In the genomic region with DNA sequence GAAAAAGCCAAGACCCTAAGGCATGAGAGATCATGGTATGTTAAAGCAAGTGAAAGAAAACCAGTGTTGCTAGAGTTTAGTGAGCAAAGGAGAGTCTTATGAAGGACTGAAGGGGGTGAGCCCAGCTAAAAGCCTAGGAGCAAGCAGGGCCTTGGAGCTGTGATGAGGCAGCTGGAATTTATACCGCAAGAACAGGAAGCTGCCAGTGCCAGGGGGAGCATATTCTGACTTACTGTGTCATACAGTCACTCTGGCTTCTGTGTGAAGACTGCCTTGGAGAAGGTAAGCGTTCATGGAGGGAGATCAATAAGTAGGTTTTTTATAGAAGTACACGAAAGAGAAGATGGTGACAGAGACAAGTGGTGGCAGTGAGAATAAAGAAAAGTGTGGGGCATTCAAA, we compare ENCODE assay signal across 13 cellular contexts.
DNase-seq lines count a peak whose midpoint lies in the region; ATAC-seq and TF ChIP-seq lines count a peak whose summit lies in the region.
"Had no signal": no experiment of that assay in that cellular context is flagged by ENCODE, and none has a peak within 500 bp of the region (broad histone marks: within the 10 kb centered on the region; RNA-seq: fewer than 3 reads in every experiment).

No MANE protein-coding gene starts in this region.

- no peak overlapping the region for H3K9ac ChIP-seq in mammary epithelial cell (ENCODE audit: insufficient read depth, low read length)

- peak overlapping the region; percentile 14 for H3K27ac Mint-ChIP-seq in MCF 10A (ENCODE audit: low read depth, unreplicated experiment)
- no peak overlapping the region for H3K27ac Mint-ChIP-seq in stimulated activated effector memory CD8-positive, alpha-beta T cell treated with anti-CD3 and anti-CD28 coated beads, Interleukin-12 subunit alpha, Interleukin-12 subunit beta, amount 100 ng/mL, for 72 hours

- BruUV-seq in MCF 10A (replicated peaks; lab: Mats Ljungman, UMichigan), result no TSS peak
- BruUV-seq in mammary epithelial cell (replicated peaks; lab: Mats Ljungman, UMichigan), result no TSS peak

- H3K27me3 Mint-ChIP-seq in MCF 10A (ENCODE audit: insufficient read depth, unreplicated experiment), result no peaks in the 10 kb centered on the region

- H3K27ac ChIP-seq in mammary epithelial cell (ENCODE audit: insufficient read depth, low read depth, low read length), result no peak overlapping the region
- H3K27ac ChIP-seq: HL-60 had no signal

- dilution Hi-C loops in mammary epithelial cell (cut with HindIII; ENCODE audit: low sequenced_read_pairs), result no loop called here

- peaks cover 27% of the 10 kb centered on the region for H3K4me1 ChIP-seq in mammary epithelial cell (ENCODE audit: insufficient read depth, low read length)

- H3K36me3 ChIP-seq in mammary epithelial cell (ENCODE audit: insufficient read depth, low read length), result no peaks in the 10 kb centered on the region

- H2AFZ ChIP-seq in mammary epithelial cell (ENCODE audit: low read depth, low read length), result no peak overlapping the region

- no peak overlapping the region for H3K4me2 ChIP-seq in mammary epithelial cell (ENCODE audit: insufficient read depth, low read depth, low read length)

- H3K27me3 ChIP-seq in mammary epithelial cell (ENCODE audit: insufficient read depth, low read length), result no peaks in the 10 kb centered on the region

- H3K4me3 Mint-ChIP-seq in MCF 10A (ENCODE audit: unreplicated experiment), result no peak overlapping the region
- no peak overlapping the region for H3K4me3 Mint-ChIP-seq in stimulated activated effector memory CD8-positive, alpha-beta T cell treated with anti-CD3 and anti-CD28 coated beads, Interleukin-12 subunit alpha, Interleukin-12 subunit beta, amount 100 ng/mL, for 72 hours

- WGBS in mammary epithelial cell (ENCODE audit: low coverage, missing lambda C conversion rate), result 74% methylated on average over 3 of the region's 3 CpGs

- H3K4me1 Mint-ChIP-seq in MCF 10A (ENCODE audit: insufficient read depth, unreplicated experiment), result peaks cover 34% of the 10 kb centered on the region
- H3K4me1 Mint-ChIP-seq in stimulated activated effector memory CD8-positive, alpha-beta T cell treated with anti-CD3 and anti-CD28 coated beads, Interleukin-12 subunit alpha, Interleukin-12 subunit beta, amount 100 ng/mL, for 72 hours, result no peaks in the 10 kb centered on the region

- ATAC-seq in stimulated activated effector memory CD8-positive, alpha-beta T cell treated with anti-CD3 and anti-CD28 coated beads, Interleukin-12 subunit alpha, Interleukin-12 subunit beta, amount 100 ng/mL, for 72 hours, result no peak

- in situ Hi-C loops in mammary epithelial cell (cut with MboI; ENCODE audit: low sequenced_read_pairs in 2 of 2), result no loop called here

- peaks cover 14% of the 10 kb centered on the region for H3K79me2 ChIP-seq in mammary epithelial cell (ENCODE audit: insufficient read depth, low read length)

- peaks cover 7% of the 10 kb centered on the region for H3K9me3 Mint-ChIP-seq in MCF 10A (ENCODE audit: unreplicated experiment)
- H3K9me3 Mint-ChIP-seq in stimulated activated effector memory CD8-positive, alpha-beta T cell treated with anti-CD3 and anti-CD28 coated beads, Interleukin-12 subunit alpha, Interleukin-12 subunit beta, amount 100 ng/mL, for 72 hours, result no peaks in the 10 kb centered on the region

- TF ChIP-seq CTCF in MCF 10A (IDR thresholded peaks at IDR 0.05; ENCODE audit: unreplicated experiment), result no peak
- TF ChIP-seq CTCF in mammary epithelial cell (conservative IDR thresholded peaks at IDR 0.05 in 1 of 2, IDR thresholded peaks at IDR 0.05 in 1 of 2; ENCODE audit: extremely low read depth in 1 of 2, insufficient read depth in 1 of 2, low read depth in 1 of 2, low read length in 2 of 2), result no peak
- TF ChIP-seq CTCF in foreskin fibroblast (IDR thresholded peaks at IDR 0.05; ENCODE audit: low read depth, low read length), result no peak

- intact Hi-C loops in MCF 10A (cut with micrococcal nuclease), result no loop called here
- intact Hi-C loops in mammary epithelial cell (cut with micrococcal nuclease), result loop anchor here (10.0 kb wide), 1 partner anchor 305 kb away; no protein-coding TSS in a partner anchor

- H3K4me3 ChIP-seq in mammary epithelial cell (replicated peaks in 1 of 3; ENCODE audit: insufficient read depth in 1 of 3, low read depth in 2 of 3, low read length in 3 of 3), result no peak overlapping the region
- no peak overlapping the region for H3K4me3 ChIP-seq in foreskin fibroblast (ENCODE audit: low read depth in 1 of 2, low read length in 2 of 2)

- CTCF ChIA-PET in MCF 10A (lab: Yijun Ruan, JAX) (interaction anchor here (0.9 kb wide), 1 partner anchor 311 kb away, joined by 3 read pairs; the partner anchor contains the start of gene PTPRK), mammary epithelial cell (lab: Charles Lee; ENCODE audit: low non-redundant PET) (no interaction called here)

- DNase-seq in MCF 10A (ENCODE audit: unreplicated experiment), result peak; percentile 48
- no peak for DNase-seq in mammary epithelial cell
- peak; percentile 13 for DNase-seq in UCSD-AML1 (lab: John Stamatoyannopoulos, UW; ENCODE audit: unreplicated experiment)
- DNase-seq in foreskin fibroblast, result peak; percentile 74 to 78
- peak; percentile 24 for DNase-seq in smooth muscle cell of the brain vasculature (ENCODE audit: low read depth, low spot score)
- DNase-seq in cerebellar cortex (ENCODE audit: low spot score), result no peak
- DNase-seq in NK-92 (lab: John Stamatoyannopoulos, UW; ENCODE audit: unreplicated experiment), result no peak
- DNase-seq in stimulated activated effector memory CD8-positive, alpha-beta T cell treated with anti-CD3 and anti-CD28 coated beads, Interleukin-12 subunit alpha, Interleukin-12 subunit beta, amount 100 ng/mL, for 72 hours (ENCODE audit: low spot score in 2 of 2), result no peak
- DNase-seq: 8988T; activated naive CD4-positive, alpha-beta T cell treated with anti-CD3 and anti-CD28 coated beads, Interleukin-2, amount 50 U/mL, for 16 hours; NCI-H1417; T-helper 1 cell had no signal

- POLR2A ChIA-PET in MCF 10A (lab: Yijun Ruan, JAX), result no interaction called here

- H3K9me3 ChIP-seq in mammary epithelial cell (replicated peaks; ENCODE audit: insufficient read depth, low read length), result no peaks in the 10 kb centered on the region

- H4K20me1 ChIP-seq in mammary epithelial cell (ENCODE audit: insufficient read depth, low read length), result no peaks in the 10 kb centered on the region

- H3K36me3 Mint-ChIP-seq in MCF 10A (ENCODE audit: insufficient read depth, unreplicated experiment), result peaks cover 6% of the 10 kb centered on the region
- H3K36me3 Mint-ChIP-seq in stimulated activated effector memory CD8-positive, alpha-beta T cell treated with anti-CD3 and anti-CD28 coated beads, Interleukin-12 subunit alpha, Interleukin-12 subunit beta, amount 100 ng/mL, for 72 hours, result no peaks in the 10 kb centered on the region

Comparison
In these comparisons a context has a peak if more than half of its experiments do, and no peak if none do; other contexts are left out.
1. DNase-seq: peak in MCF 10A (single experiment), UCSD-AML1 (single experiment), foreskin fibroblast (2 of 2) and smooth muscle cell of the brain vasculature (single experiment); none in mammary epithelial cell (single experiment), cerebellar cortex (single experiment), NK-92 (single experiment) and stimulated activated effector memory CD8-positive, alpha-beta T cell treated with anti-CD3 and anti-CD28 coated beads, Interleukin-12 subunit alpha, Interleukin-12 subunit beta, amount 100 ng/mL, for 72 hours (0 of 2).